1 cellular context compared by ENCODE assay signal in the genomic region with DNA sequence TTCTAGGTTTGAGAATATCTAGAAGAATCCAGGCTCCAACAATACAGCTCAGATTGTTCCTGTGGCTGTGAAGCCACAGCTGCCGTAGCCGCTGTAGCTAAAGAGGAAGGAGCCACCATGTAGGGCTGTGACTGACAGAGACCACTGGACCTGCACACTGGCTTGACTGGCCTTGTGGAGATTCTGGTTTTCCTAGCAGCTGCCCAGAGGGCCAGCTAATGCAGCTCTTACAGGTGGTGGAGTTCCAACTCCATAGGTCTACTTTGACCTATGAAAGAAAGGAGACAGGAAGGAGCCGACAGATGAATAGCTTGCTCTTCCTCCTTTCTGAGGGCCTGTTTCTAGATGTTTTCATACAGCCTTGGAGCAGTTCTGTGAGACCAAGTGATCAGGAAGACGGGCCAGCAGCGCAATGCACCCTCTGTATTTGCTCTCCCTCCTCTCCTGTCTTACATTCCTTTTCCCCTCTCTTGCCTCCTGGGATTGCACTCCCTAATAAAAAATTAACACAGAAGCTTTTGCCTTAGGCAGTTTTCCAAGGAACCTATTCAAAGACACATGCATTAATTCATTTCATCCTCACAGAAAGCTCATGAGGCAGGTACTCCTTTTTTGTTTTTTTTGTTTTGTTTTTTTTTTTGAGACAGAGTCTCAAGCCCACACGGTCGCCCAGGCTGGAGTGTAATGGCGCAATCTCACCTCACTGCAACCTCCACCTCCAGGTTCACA.
TF ChIP-seq lines count a peak whose summit lies in the region.

No MANE protein-coding gene starts in this region.

TF ChIP-seq in GM23338, 12 proteins besides CTCF, POLR2A, EP300 and RAD21 (continued from another document):
- TF ChIP-seq POLR2AphosphoS5 (IDR thresholded peaks at IDR 0.05; ENCODE audit: low read depth) (no peak), NANOG (IDR thresholded peaks at IDR 0.05; ENCODE audit: borderline replicate concordance) (no peak), JUNB (IDR thresholded peaks at IDR 0.05; ENCODE audit: unreplicated experiment) (no peak), ZNF114 (CRISPR knock-in tag; IDR thresholded peaks at IDR 0.05) (no peak)
- TF ChIP-seq, protein P1, sequence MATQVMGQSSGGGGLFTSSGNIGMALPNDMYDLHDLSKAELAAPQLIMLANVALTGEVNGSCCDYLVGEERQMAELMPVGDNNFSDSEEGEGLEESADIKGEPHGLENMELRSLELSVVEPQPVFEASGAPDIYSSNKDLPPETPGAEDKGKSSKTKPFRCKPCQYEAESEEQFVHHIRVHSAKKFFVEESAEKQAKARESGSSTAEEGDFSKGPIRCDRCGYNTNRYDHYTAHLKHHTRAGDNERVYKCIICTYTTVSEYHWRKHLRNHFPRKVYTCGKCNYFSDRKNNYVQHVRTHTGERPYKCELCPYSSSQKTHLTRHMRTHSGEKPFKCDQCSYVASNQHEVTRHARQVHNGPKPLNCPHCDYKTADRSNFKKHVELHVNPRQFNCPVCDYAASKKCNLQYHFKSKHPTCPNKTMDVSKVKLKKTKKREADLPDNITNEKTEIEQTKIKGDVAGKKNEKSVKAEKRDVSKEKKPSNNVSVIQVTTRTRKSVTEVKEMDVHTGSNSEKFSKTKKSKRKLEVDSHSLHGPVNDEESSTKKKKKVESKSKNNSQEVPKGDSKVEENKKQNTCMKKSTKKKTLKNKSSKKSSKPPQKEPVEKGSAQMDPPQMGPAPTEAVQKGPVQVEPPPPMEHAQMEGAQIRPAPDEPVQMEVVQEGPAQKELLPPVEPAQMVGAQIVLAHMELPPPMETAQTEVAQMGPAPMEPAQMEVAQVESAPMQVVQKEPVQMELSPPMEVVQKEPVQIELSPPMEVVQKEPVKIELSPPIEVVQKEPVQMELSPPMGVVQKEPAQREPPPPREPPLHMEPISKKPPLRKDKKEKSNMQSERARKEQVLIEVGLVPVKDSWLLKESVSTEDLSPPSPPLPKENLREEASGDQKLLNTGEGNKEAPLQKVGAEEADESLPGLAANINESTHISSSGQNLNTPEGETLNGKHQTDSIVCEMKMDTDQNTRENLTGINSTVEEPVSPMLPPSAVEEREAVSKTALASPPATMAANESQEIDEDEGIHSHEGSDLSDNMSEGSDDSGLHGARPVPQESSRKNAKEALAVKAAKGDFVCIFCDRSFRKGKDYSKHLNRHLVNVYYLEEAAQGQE (IDR thresholded peaks at IDR 0.05; ENCODE audit: unreplicated experiment): no peak
TF ChIP-seq in GM23338: peak in this region for 0.
